In the genomic region with DNA sequence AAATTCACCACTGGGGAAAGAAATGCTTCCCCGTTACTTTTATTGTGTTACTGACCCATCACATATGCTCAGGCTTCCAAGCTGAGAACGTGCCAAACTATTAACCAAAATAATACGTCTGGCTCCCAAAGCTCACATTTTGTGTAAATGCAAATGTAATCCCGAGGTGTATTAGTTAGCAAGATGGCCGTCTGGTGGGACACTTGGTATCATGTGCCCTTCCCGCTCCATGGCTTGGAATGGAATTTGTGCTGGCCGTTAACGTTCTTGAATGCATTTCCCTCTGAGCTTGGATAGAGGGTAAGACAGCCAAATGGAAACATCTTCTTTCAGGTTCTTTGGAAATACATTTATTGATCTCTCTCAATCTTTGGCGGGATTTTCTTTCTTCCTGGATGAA, we compare ENCODE assay signal across 2 cellular contexts.
TF ChIP-seq lines count a peak whose summit lies in the region.

No MANE protein-coding gene starts in this region.

TF ChIP-seq in WTC11, 78 proteins besides CTCF, POLR2A, EP300 and RAD21:
- TF ChIP-seq KAT7 (CRISPR knock-in tag; IDR thresholded peaks at IDR 0.05; ENCODE audit: borderline replicate concordance) (no peak), SOX15 (CRISPR knock-in tag; IDR thresholded peaks at IDR 0.05) (no peak)

TF ChIP-seq in H1, 55 proteins besides CTCF, POLR2A, EP300 and RAD21:
- TF ChIP-seq, protein P1, sequence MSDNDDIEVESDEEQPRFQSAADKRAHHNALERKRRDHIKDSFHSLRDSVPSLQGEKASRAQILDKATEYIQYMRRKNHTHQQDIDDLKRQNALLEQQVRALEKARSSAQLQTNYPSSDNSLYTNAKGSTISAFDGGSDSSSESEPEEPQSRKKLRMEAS (IDR thresholded peaks at IDR 0.05) = peak; percentile 60
- no peak for TF ChIP-seq CBX8 (IDR thresholded peaks at IDR 0.05; ENCODE audit: borderline replicate concordance, low read depth, low read length)
- peak; percentile 54; the same call in 1 of the 2 replicates for TF ChIP-seq YY1 (IDR thresholded peaks at IDR 0.05; ENCODE audit: low read depth, low read length)
- TF ChIP-seq, protein P2, sequence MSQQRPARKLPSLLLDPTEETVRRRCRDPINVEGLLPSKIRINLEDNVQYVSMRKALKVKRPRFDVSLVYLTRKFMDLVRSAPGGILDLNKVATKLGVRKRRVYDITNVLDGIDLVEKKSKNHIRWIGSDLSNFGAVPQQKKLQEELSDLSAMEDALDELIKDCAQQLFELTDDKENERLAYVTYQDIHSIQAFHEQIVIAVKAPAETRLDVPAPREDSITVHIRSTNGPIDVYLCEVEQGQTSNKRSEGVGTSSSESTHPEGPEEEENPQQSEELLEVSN (IDR thresholded peaks at IDR 0.05) = peak; percentile 82
- TF ChIP-seq, protein P3, sequence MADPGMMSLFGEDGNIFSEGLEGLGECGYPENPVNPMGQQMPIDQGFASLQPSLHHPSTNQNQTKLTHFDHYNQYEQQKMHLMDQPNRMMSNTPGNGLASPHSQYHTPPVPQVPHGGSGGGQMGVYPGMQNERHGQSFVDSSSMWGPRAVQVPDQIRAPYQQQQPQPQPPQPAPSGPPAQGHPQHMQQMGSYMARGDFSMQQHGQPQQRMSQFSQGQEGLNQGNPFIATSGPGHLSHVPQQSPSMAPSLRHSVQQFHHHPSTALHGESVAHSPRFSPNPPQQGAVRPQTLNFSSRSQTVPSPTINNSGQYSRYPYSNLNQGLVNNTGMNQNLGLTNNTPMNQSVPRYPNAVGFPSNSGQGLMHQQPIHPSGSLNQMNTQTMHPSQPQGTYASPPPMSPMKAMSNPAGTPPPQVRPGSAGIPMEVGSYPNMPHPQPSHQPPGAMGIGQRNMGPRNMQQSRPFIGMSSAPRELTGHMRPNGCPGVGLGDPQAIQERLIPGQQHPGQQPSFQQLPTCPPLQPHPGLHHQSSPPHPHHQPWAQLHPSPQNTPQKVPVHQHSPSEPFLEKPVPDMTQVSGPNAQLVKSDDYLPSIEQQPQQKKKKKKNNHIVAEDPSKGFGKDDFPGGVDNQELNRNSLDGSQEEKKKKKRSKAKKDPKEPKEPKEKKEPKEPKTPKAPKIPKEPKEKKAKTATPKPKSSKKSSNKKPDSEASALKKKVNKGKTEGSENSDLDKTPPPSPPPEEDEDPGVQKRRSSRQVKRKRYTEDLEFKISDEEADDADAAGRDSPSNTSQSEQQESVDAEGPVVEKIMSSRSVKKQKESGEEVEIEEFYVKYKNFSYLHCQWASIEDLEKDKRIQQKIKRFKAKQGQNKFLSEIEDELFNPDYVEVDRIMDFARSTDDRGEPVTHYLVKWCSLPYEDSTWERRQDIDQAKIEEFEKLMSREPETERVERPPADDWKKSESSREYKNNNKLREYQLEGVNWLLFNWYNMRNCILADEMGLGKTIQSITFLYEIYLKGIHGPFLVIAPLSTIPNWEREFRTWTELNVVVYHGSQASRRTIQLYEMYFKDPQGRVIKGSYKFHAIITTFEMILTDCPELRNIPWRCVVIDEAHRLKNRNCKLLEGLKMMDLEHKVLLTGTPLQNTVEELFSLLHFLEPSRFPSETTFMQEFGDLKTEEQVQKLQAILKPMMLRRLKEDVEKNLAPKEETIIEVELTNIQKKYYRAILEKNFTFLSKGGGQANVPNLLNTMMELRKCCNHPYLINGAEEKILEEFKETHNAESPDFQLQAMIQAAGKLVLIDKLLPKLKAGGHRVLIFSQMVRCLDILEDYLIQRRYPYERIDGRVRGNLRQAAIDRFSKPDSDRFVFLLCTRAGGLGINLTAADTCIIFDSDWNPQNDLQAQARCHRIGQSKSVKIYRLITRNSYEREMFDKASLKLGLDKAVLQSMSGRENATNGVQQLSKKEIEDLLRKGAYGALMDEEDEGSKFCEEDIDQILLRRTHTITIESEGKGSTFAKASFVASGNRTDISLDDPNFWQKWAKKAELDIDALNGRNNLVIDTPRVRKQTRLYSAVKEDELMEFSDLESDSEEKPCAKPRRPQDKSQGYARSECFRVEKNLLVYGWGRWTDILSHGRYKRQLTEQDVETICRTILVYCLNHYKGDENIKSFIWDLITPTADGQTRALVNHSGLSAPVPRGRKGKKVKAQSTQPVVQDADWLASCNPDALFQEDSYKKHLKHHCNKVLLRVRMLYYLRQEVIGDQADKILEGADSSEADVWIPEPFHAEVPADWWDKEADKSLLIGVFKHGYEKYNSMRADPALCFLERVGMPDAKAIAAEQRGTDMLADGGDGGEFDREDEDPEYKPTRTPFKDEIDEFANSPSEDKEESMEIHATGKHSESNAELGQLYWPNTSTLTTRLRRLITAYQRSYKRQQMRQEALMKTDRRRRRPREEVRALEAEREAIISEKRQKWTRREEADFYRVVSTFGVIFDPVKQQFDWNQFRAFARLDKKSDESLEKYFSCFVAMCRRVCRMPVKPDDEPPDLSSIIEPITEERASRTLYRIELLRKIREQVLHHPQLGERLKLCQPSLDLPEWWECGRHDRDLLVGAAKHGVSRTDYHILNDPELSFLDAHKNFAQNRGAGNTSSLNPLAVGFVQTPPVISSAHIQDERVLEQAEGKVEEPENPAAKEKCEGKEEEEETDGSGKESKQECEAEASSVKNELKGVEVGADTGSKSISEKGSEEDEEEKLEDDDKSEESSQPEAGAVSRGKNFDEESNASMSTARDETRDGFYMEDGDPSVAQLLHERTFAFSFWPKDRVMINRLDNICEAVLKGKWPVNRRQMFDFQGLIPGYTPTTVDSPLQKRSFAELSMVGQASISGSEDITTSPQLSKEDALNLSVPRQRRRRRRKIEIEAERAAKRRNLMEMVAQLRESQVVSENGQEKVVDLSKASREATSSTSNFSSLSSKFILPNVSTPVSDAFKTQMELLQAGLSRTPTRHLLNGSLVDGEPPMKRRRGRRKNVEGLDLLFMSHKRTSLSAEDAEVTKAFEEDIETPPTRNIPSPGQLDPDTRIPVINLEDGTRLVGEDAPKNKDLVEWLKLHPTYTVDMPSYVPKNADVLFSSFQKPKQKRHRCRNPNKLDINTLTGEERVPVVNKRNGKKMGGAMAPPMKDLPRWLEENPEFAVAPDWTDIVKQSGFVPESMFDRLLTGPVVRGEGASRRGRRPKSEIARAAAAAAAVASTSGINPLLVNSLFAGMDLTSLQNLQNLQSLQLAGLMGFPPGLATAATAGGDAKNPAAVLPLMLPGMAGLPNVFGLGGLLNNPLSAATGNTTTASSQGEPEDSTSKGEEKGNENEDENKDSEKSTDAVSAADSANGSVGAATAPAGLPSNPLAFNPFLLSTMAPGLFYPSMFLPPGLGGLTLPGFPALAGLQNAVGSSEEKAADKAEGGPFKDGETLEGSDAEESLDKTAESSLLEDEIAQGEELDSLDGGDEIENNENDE (IDR thresholded peaks at IDR 0.05; ENCODE audit: insufficient replicate concordance, low read length) = no peak
